In the genomic region with DNA sequence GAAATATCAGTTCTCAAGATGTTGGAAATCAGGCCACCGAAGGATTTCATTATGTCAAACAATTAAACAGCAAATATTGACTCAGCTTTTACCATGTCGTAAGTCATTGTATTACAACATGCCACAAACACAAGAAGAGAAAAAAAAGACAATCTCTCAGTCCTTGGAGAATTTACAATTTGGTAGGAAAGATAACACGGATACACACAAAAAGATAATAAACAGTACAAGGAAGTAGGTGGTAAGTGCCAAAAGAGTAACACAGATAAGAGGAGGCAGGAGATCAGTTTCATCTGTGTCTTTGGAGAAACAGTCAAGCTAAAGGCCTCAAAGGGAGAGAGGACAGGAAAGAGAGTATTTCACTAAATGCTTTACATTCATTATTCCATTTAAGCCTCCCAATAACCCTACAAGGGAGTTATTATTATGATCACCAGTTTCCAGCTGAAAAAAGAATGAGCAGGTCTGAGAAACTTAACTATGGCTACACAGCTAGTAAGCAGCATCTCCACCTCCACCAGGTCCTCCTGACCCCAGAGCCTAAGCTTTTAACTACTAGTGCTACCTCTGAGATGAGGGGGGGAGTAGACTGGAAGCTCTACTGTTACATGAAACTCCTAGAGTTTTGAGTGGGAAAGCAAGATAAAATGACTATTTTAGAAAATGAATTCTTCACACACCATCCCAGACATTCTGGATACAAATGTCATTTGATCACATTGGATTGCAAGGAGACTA, we compare ENCODE assay signal across 32 cellular contexts. TPM values are rescaled to one million over a fixed set of nuclear protein-coding genes. Genes with fewer than 3 reads are reported as not detected.
DNase-seq lines count a peak whose midpoint lies in the region; ATAC-seq and TF ChIP-seq lines count a peak whose summit lies in the region.
"Had no signal": no experiment of that assay in that cellular context is flagged by ENCODE, and none has a peak within 500 bp of the region (broad histone marks: within the 10 kb centered on the region; RNA-seq: fewer than 3 reads in every experiment).

No MANE protein-coding gene starts in this region.

- H3F3A ChIP-seq in neural progenitor cell (ENCODE audit: low read depth), result no peaks in the 10 kb centered on the region

- ATAC-seq in right cardiac atrium (no peak), mucosa of descending colon (no peak)
- ATAC-seq: activated CD8-positive, alpha-beta memory T cell treated with anti-CD3 and anti-CD28 coated beads, Interleukin-2, amount 10 ng/mL, durations not matched to agents 7 days and 5 days; activated T-cell treated with anti-CD3 and anti-CD28 coated beads, Interleukin-2, amount 50 U/mL, for 72 hours; heart right ventricle; left lobe of liver; natural killer cell treated with Interleukin-12 subunit alpha and Interleukin-12 subunit beta and Interleukin-15 and Interleukin-18, amount 100 ng/mL, for 72 hours had no signal

- no peak overlapping the region for H2BK5ac ChIP-seq in mesendoderm (ENCODE audit: low read length)

- no peaks in the 10 kb centered on the region for H3K27me3 Mint-ChIP-seq in neural progenitor cell (ENCODE audit: insufficient read depth, low read depth)
- H3K27me3 Mint-ChIP-seq: dendritic cell treated with granulocyte-macrophage colony-stimulating factor and Interleukin-4, amounts not matched to agents 40 ng/mL and 50 ng/mL, for 4 days had no signal

- no peak overlapping the region for H3K27ac Mint-ChIP-seq in neural progenitor cell
- H3K27ac Mint-ChIP-seq: activated CD4-positive, alpha-beta T cell treated with anti-CD3 and anti-CD28 coated beads, Interleukin-2, amount 10 ng/mL, durations not matched to agents 24 days and 14 days; activated CD8-positive, alpha-beta memory T cell treated with anti-CD3 and anti-CD28 coated beads, Interleukin-2, amount 10 ng/mL, durations not matched to agents 7 days and 5 days; activated naive CD4-positive, alpha-beta T cell treated with anti-CD3 and anti-CD28 coated beads for 36 hours; activated T-cell treated with anti-CD3 and anti-CD28 coated beads, Interleukin-2, amount 50 U/mL, for 72 hours; dendritic cell treated with granulocyte-macrophage colony-stimulating factor and Interleukin-4, amounts not matched to agents 40 ng/mL and 50 ng/mL, for 4 days; natural killer cell treated with Interleukin-12 subunit alpha and Interleukin-12 subunit beta and Interleukin-15 and Interleukin-18, amount 100 ng/mL, for 72 hours; T-helper 1 cell treated with Interleukin-12 subunit alpha and Interleukin-12 subunit beta and Interleukin-4 antibody, amounts not matched to agents 30 μg/mL and 1 μg/mL, for 36 hours had no signal

- DNase-seq in DMS53 (lab: John Stamatoyannopoulos, UW) (peak; percentile 25), NCI-H226 (peak; percentile 22), cardiac fibroblast (ENCODE audit: low read depth in 2 of 2) (peak; percentile 41 to 49), mesendoderm (peak; percentile 83), neural progenitor cell (ENCODE audit: low spot score) (no peak), right cardiac atrium (no peak), mucosa of descending colon (no peak)
- DNase-seq: activated CD4-positive, alpha-beta T cell treated with anti-CD3 and anti-CD28 coated beads, Interleukin-2, amount 10 ng/mL, durations not matched to agents 24 days and 14 days; activated CD8-positive, alpha-beta memory T cell treated with anti-CD3 and anti-CD28 coated beads, Interleukin-2, amount 10 ng/mL, durations not matched to agents 7 days and 5 days; activated naive CD4-positive, alpha-beta T cell treated with anti-CD3 and anti-CD28 coated beads for 36 hours; activated T-cell treated with anti-CD3 and anti-CD28 coated beads, Interleukin-2, amount 50 U/mL, for 72 hours; amygdala; C1 segment of cervical spinal cord; foreskin fibroblast; heart right ventricle; MG63; NCI-H1694; NCI-H510A treated with DMSO at 0.1 percent for 48 hours; ovary; RPMI8226; stimulated activated CD4-positive, alpha-beta T cell treated with anti-CD3 and anti-CD28 coated beads, Interleukin-4, amount 100 ng/mL, for 4 hours; stimulated activated naive CD4-positive, alpha-beta T cell; testis; uterus; WERI-Rb-1 had no signal

- H3K9me3 ChIP-seq in neural progenitor cell (ENCODE audit: low read depth), result peaks cover 4% of the 10 kb centered on the region
- no peaks in the 10 kb centered on the region for H3K9me3 ChIP-seq in right cardiac atrium (ENCODE audit: control insufficient read depth, low read length)
- no peaks in the 10 kb centered on the region for H3K9me3 ChIP-seq in mucosa of descending colon
- H3K9me3 ChIP-seq: MG63, ovary, right atrium auricular region, testis, uterus had no signal

- no peak overlapping the region for H3K4ac ChIP-seq in mesendoderm (ENCODE audit: low read depth, low read length)

- no peak overlapping the region for H2BK120ac ChIP-seq in mesendoderm (ENCODE audit: low read depth, low read length)

- no CpG with 5 or more reads among the region's 3 CpGs for WGBS in mesendoderm (ENCODE audit: extremely low coverage, insufficient coverage, low lambda C conversion rate)
- WGBS in right cardiac atrium, result 40% methylated on average over 3 of the region's 3 CpGs

- no peaks in the 10 kb centered on the region for H3K36me3 ChIP-seq in mesendoderm (ENCODE audit: control insufficient read depth, insufficient read depth, low read length)
- no peaks in the 10 kb centered on the region for H3K36me3 ChIP-seq in neural progenitor cell
- H3K36me3 ChIP-seq in mucosa of descending colon (ENCODE audit: low read depth), result no peaks in the 10 kb centered on the region
- H3K36me3 ChIP-seq: cardiac muscle cell, heart right ventricle, MG63, ovary, right atrium auricular region, uterus, WERI-Rb-1 had no signal

- H3K4me2 ChIP-seq in mesendoderm (ENCODE audit: low read length) (no peak overlapping the region), neural progenitor cell (no peak overlapping the region)

- no peaks in the 10 kb centered on the region for H3K79me2 ChIP-seq in mesendoderm (ENCODE audit: control insufficient read depth, insufficient read depth, low read length)
- no peaks in the 10 kb centered on the region for H3K79me2 ChIP-seq in neural progenitor cell (ENCODE audit: low read depth)

- no peak overlapping the region for H3K18ac ChIP-seq in mesendoderm (ENCODE audit: low read length)

- H3K4me1 ChIP-seq in mesendoderm (ENCODE audit: control insufficient read depth, low read depth, low read length), result peaks cover 5% of the 10 kb centered on the region
- no peaks in the 10 kb centered on the region for H3K4me1 ChIP-seq in neural progenitor cell
- H3K4me1 ChIP-seq in right cardiac atrium (ENCODE audit: control insufficient read depth, insufficient read depth, low read length), result no peaks in the 10 kb centered on the region
- H3K4me1 ChIP-seq in mucosa of descending colon (ENCODE audit: low read depth), result peaks cover 4% of the 10 kb centered on the region
- H3K4me1 ChIP-seq: testis, uterus had no signal

- H3K4me3 Mint-ChIP-seq in neural progenitor cell, result no peak overlapping the region
- H3K4me3 Mint-ChIP-seq: activated CD4-positive, alpha-beta T cell treated with anti-CD3 and anti-CD28 coated beads, Interleukin-2, amount 10 ng/mL, durations not matched to agents 24 days and 14 days; activated CD8-positive, alpha-beta memory T cell treated with anti-CD3 and anti-CD28 coated beads, Interleukin-2, amount 10 ng/mL, durations not matched to agents 7 days and 5 days; activated naive CD4-positive, alpha-beta T cell treated with anti-CD3 and anti-CD28 coated beads for 36 hours; activated T-cell treated with anti-CD3 and anti-CD28 coated beads, Interleukin-2, amount 50 U/mL, for 72 hours; dendritic cell treated with granulocyte-macrophage colony-stimulating factor and Interleukin-4, amounts not matched to agents 40 ng/mL and 50 ng/mL, for 4 days; IgD-negative memory B cell; natural killer cell treated with Interleukin-12 subunit alpha and Interleukin-12 subunit beta and Interleukin-15 and Interleukin-18, amount 100 ng/mL, for 72 hours; T-helper 1 cell treated with Interleukin-12 subunit alpha and Interleukin-12 subunit beta and Interleukin-4 antibody, amounts not matched to agents 30 μg/mL and 1 μg/mL, for 36 hours had no signal

- H3K4me3 ChIP-seq in cardiac fibroblast (replicated peaks in 1 of 2; ENCODE audit: low read depth in 2 of 2, low read length in 2 of 2) (no peak overlapping the region), mesendoderm (ENCODE audit: low read length) (no peak overlapping the region), neural progenitor cell (no peak overlapping the region), right cardiac atrium (ENCODE audit: low read length) (no peak overlapping the region), mucosa of descending colon (no peak overlapping the region)
- H3K4me3 ChIP-seq: cardiac muscle cell, heart right ventricle, MG63, ovary, right atrium auricular region, testis, uterus had no signal

- no peak overlapping the region for H2BK15ac ChIP-seq in mesendoderm (replicated peaks; ENCODE audit: low read depth)

- H2AK5ac ChIP-seq in mesendoderm (ENCODE audit: low read length), result no peak overlapping the region

- TF ChIP-seq CTCF in cardiac fibroblast (IDR thresholded peaks at IDR 0.05; ENCODE audit: low read depth, low read length), result no peak
- TF ChIP-seq CTCF in neural progenitor cell (IDR thresholded peaks at IDR 0.05), result no peak
- no peak for TF ChIP-seq CTCF in mucosa of descending colon (IDR thresholded peaks at IDR 0.05)

- intact Hi-C loops in right cardiac atrium (cut with DNase I), result loop anchor here in 1 of 4 donors (10.0 kb wide), 2 partner anchors 307 to 977 kb away; a partner anchor contains a TSS
- intact Hi-C loops in mucosa of descending colon (cut with DNase I, micrococcal nuclease), result no loop called here

- no peak overlapping the region for H4K5ac ChIP-seq in mesendoderm (ENCODE audit: low read length)

- no peaks in the 10 kb centered on the region for H3K79me1 ChIP-seq in mesendoderm (ENCODE audit: low read length)

- no peak overlapping the region for H2AFZ ChIP-seq in neural progenitor cell (replicated peaks)

- H3K27ac ChIP-seq in mesendoderm (ENCODE audit: low read depth, low read length), result peak overlapping the region; percentile 80
- no peak overlapping the region for H3K27ac ChIP-seq in neural progenitor cell
- no peak overlapping the region for H3K27ac ChIP-seq in right cardiac atrium (ENCODE audit: low read length)
- H3K27ac ChIP-seq: cardiac muscle cell, heart right ventricle, ovary, right atrium auricular region, testis, uterus, WERI-Rb-1 had no signal

- peaks cover 2% of the 10 kb centered on the region for H3K9me3 Mint-ChIP-seq in neural progenitor cell
- H3K9me3 Mint-ChIP-seq: activated naive CD4-positive, alpha-beta T cell treated with anti-CD3 and anti-CD28 coated beads for 36 hours; dendritic cell treated with granulocyte-macrophage colony-stimulating factor and Interleukin-4, amounts not matched to agents 40 ng/mL and 50 ng/mL, for 4 days; T-helper 1 cell treated with Interleukin-12 subunit alpha and Interleukin-12 subunit beta and Interleukin-4 antibody, amounts not matched to agents 30 μg/mL and 1 μg/mL, for 36 hours had no signal

- H3K4me1 Mint-ChIP-seq in neural progenitor cell, result no peaks in the 10 kb centered on the region

- H3K27me3 ChIP-seq in mesendoderm (ENCODE audit: insufficient read depth, low read length, poor library complexity), result no peaks in the 10 kb centered on the region
- no peaks in the 10 kb centered on the region for H3K27me3 ChIP-seq in neural progenitor cell
- no peaks in the 10 kb centered on the region for H3K27me3 ChIP-seq in right cardiac atrium (ENCODE audit: control insufficient read depth, insufficient read depth)
- H3K27me3 ChIP-seq: cardiac muscle cell, heart right ventricle, MG63, ovary, right atrium auricular region, testis, uterus had no signal

- no peak overlapping the region for H4K8ac ChIP-seq in mesendoderm (ENCODE audit: low read depth, low read length)

- H3K56ac ChIP-seq in mesendoderm (ENCODE audit: low read length), result peak overlapping the region; percentile 59

- H3K36me3 Mint-ChIP-seq in neural progenitor cell, result no peaks in the 10 kb centered on the region
- H3K36me3 Mint-ChIP-seq: natural killer cell treated with Interleukin-12 subunit alpha and Interleukin-12 subunit beta and Interleukin-15 and Interleukin-18, amount 100 ng/mL, for 72 hours had no signal

- H3K9ac ChIP-seq in mesendoderm (ENCODE audit: low read length), result no peak overlapping the region
- no peak overlapping the region for H3K9ac ChIP-seq in neural progenitor cell

- no peak overlapping the region for H3K23ac ChIP-seq in mesendoderm (ENCODE audit: low read length)

- H4K20me1 ChIP-seq in neural progenitor cell (ENCODE audit: low read depth), result no peaks in the 10 kb centered on the region

RNA-seq across cellular contexts. Expression of a gene that starts 13.9 kb away (rescaled TPM):
- polyA plus RNA-seq in mesendoderm (2013, experiment 1 of 2), result 21.8 TPM
- 21.5 TPM for polyA plus RNA-seq in mesendoderm (2013, experiment 2 of 2)
- total RNA-seq in neural progenitor cell (ENCODE audit: low replicate concordance) (24.9 and 55.3 TPM in 2 replicates), right cardiac atrium (10 to 100 TPM; 13.9 to 21.4 (median 17.9) TPM), mucosa of descending colon (10 to 100 TPM; 26.3 to 31.5 (median 30.3) TPM)
- 14.0 TPM for polyA plus RNA-seq in right cardiac atrium

Comparison
In these comparisons a context has a peak if more than half of its experiments do, and no peak if none do; other contexts are left out.
1. DNase-seq: peak in DMS53 (single experiment), NCI-H226 (single experiment), cardiac fibroblast (2 of 2) and mesendoderm (single experiment); none in neural progenitor cell (single experiment), right cardiac atrium (0 of 3) and mucosa of descending colon (0 of 3).